8 cellular contexts compared by ENCODE assay signal in the genomic region with DNA sequence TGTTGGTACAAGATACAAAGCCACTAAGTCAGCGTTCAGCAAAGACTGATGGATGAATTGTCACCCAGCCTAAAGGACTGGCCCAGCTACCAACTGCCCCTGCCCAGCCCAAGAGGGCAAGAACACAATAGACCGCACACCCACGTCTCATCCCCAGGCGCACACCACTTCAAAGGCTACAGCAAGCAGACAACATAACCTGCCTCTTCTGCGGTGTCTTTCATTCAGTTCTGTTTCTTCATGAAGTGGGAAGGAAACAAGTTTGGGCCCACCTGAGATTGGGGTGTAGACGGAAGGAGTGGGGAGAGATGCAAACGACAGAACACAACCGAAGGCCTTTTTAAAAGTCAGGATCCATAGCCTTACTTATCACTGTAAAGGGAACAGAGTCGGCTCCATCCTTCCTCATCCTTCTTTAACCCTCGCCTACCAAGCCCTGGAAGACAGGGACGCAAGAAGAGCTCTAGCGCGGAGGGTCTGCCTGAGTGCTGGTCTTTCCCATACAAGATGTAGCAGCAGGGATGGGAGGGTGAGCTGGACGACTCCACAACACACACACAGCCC. TPM values are rescaled to one million over a fixed set of nuclear protein-coding genes. Genes with fewer than 3 reads are reported as not detected.
DNase-seq lines count a peak whose midpoint lies in the region; ATAC-seq lines count a peak whose summit lies in the region.

No MANE protein-coding gene starts in this region.

- H3K9ac ChIP-seq in NT2/D1 (ENCODE audit: insufficient read length, low read depth) (peak overlapping the region; percentile 82), rectal smooth muscle tissue (ENCODE audit: low read length) (peak overlapping the region; percentile 74)

- H3K4me1 ChIP-seq in NT2/D1 (ENCODE audit: insufficient read depth, insufficient read length), result no peaks in the 10 kb centered on the region
- H3K4me1 ChIP-seq in right cardiac atrium (ENCODE audit: control insufficient read depth, insufficient read depth, low read length), result peaks cover 16% of the 10 kb centered on the region
- peaks cover 40% of the 10 kb centered on the region for H3K4me1 ChIP-seq in rectal smooth muscle tissue (ENCODE audit: control insufficient read depth, insufficient read depth, low read length)

- H3K9me3 ChIP-seq in NT2/D1 (ENCODE audit: insufficient read depth, low read length), result no peaks in the 10 kb centered on the region
- H3K9me3 ChIP-seq in right cardiac atrium (ENCODE audit: control insufficient read depth, low read length), result no peaks in the 10 kb centered on the region

- intact Hi-C loops in right cardiac atrium (cut with DNase I), result loop anchor here in 2 of 4 donors (2.0 to 10.0 kb wide), 2 partner anchors 64 to 92 kb away; partner anchors contain the start of genes NUP54 (in 1 of the 2) and STBD1 (in 1 of the 2)

- under 1% methylated on average over 14 of the region's 14 CpGs for WGBS in right cardiac atrium

- H3K27me3 ChIP-seq in NT2/D1 (ENCODE audit: insufficient read depth, insufficient read length) (peaks cover 8% of the 10 kb centered on the region), right cardiac atrium (ENCODE audit: control insufficient read depth, insufficient read depth) (no peaks in the 10 kb centered on the region), rectal smooth muscle tissue (ENCODE audit: control insufficient read depth, insufficient read depth, low read length) (no peaks in the 10 kb centered on the region)

- H3K27ac ChIP-seq in right cardiac atrium (ENCODE audit: low read length) (peak overlapping the region; percentile 98), rectal smooth muscle tissue (ENCODE audit: low read depth, low read length) (peak overlapping the region; percentile 97)

- no peak for ATAC-seq in right cardiac atrium

- H3K4me3 ChIP-seq in NT2/D1 (ENCODE audit: insufficient read length, low read depth) (peak overlapping the region; percentile 67), right cardiac atrium (ENCODE audit: low read length) (peak overlapping the region; percentile 79), rectal smooth muscle tissue (ENCODE audit: low read length) (peak overlapping the region; percentile 93)

- DNase-seq in DMS79 treated with DMSO at 0.1 percent for 48 hours (lab: John Stamatoyannopoulos, UW) (peak; percentile 44), DMS79 (lab: John Stamatoyannopoulos, UW) (no peak), NT2/D1 (ENCODE audit: low read depth, low spot score) (peak; percentile 33), right cardiac atrium (no peak), NCI-H345 (lab: John Stamatoyannopoulos, UW) (no peak), OCI-M2 (lab: John Stamatoyannopoulos, UW; ENCODE audit: unreplicated experiment) (no peak)
- DNase-seq in activated naive CD4-positive, alpha-beta T cell treated with anti-CD3 and anti-CD28 coated beads, Interleukin-2, amount 50 U/mL, for 16 hours, result peak; percentile 24

- H3K36me3 ChIP-seq in NT2/D1 (ENCODE audit: insufficient read depth, insufficient read length, low read length) (no peaks in the 10 kb centered on the region), rectal smooth muscle tissue (ENCODE audit: control insufficient read depth, insufficient read depth, low read length) (no peaks in the 10 kb centered on the region)

RNA-seq across cellular contexts. Expression of gene SCARB2, which starts 0.7 kb away (rescaled TPM):
- total RNA-seq in right cardiac atrium, result 100 to 1,000 TPM; 102 to 139 (median 105) TPM
- 78.2 TPM for polyA plus RNA-seq in right cardiac atrium

RNA-seq across cellular contexts. Expression of gene FAM47E, which starts 38.6 kb away (rescaled TPM):
- total RNA-seq in right cardiac atrium, result 1 to 10 TPM; 2.6 to 3.3 (median 2.9) TPM
- 4.5 TPM for polyA plus RNA-seq in right cardiac atrium

Comparison
In these comparisons a context has a peak if more than half of its experiments do, and no peak if none do; other contexts are left out.
1. DNase-seq: peak in DMS79 treated with DMSO at 0.1 percent for 48 hours (single experiment), NT2/D1 (single experiment) and activated naive CD4-positive, alpha-beta T cell treated with anti-CD3 and anti-CD28 coated beads, Interleukin-2, amount 50 U/mL, for 16 hours (single experiment); none in DMS79 (single experiment), right cardiac atrium (0 of 3), NCI-H345 (single experiment) and OCI-M2 (single experiment).
2. Peak in every context shown above with its lines, with median percentiles within 50 percentile points of each other: H3K4me3 ChIP-seq.